Comparison of ENCODE assay signal across 13 cellular contexts in genomic region chr2:55054476-55054875, GRCh38. TPM values are rescaled to one million over a fixed set of nuclear protein-coding genes. Genes with fewer than 3 reads are reported as not detected.
DNase-seq lines count a peak whose midpoint lies in the region; ATAC-seq, FAIRE-seq and TF ChIP-seq lines count a peak whose summit lies in the region.
"Had no signal": no experiment of that assay in that cellular context is flagged by ENCODE, and none has a peak within 500 bp of the region (broad histone marks: within the 10 kb centered on the region; RNA-seq: fewer than 3 reads in every experiment).

No MANE protein-coding gene starts in this region.

- no peak for DNase-seq in GM12891 (ENCODE audit: insufficient read length, low spot score)
- DNase-seq in T-helper 2 cell treated with Interferon-gamma antibody and Interleukin-4, amounts not matched to agents 5 μg/mL and 100 μg/mL, for 36 hours (ENCODE audit: low spot score): peak; percentile 14
- no peak for DNase-seq in KBM-7
- no peak for DNase-seq in body of pancreas
- DNase-seq in HepG2 (ENCODE audit: low spot score): no peak
- DNase-seq: activated gamma-delta T cell treated with Interleukin-2 at 50 U/mL for 16 hours, NCI-H1436 treated with DMSO at 0.1 percent for 48 hours had no signal

- BruUV-seq in HepG2 (replicated peaks; lab: Mats Ljungman, UMichigan): no TSS peak

- in situ Hi-C loops in KBM-7 (cut with MboI; ENCODE audit: low pct_unique_long_range_greater_than_20kb, low sequenced_read_pairs): no loop called here
- in situ Hi-C loops in HepG2 (cut with HindIII; ENCODE audit: extremely low pct_ligation_motif_present, low pct_unique_long_range_greater_than_20kb): no loop called here

- intact Hi-C loops in body of pancreas (cut with DNase I): no loop called here
- intact Hi-C loops in HepG2 (cut with micrococcal nuclease; ENCODE audit: unreplicated experiment): loop anchor here (10.0 kb wide), 1 partner anchor 180 kb away; the partner anchor contains the start of genes CLHC1 and RPS27A

- WGBS in body of pancreas, 2 donors: 82 to 86% methylated on average over 5 of the region's 5 CpGs
- 94% methylated on average over 5 of the region's 5 CpGs for WGBS in HepG2 (ENCODE audit: low lambda C conversion rate)

- H3K36me3 ChIP-seq in body of pancreas (replicated peaks in 1 of 2; ENCODE audit: insufficient read depth in 1 of 2, low read depth in 2 of 2) (no peaks in the 10 kb centered on the region), HepG2 (replicated peaks in 1 of 2; ENCODE audit: control insufficient read depth in 1 of 2, insufficient read depth in 2 of 2, low read length in 2 of 2) (no peaks in the 10 kb centered on the region)

- no peaks in the 10 kb centered on the region for H3K9me3 ChIP-seq in body of pancreas
- H3K9me3 ChIP-seq in HepG2 (ENCODE audit: low read length): no peaks in the 10 kb centered on the region

- peaks cover 3% of the 10 kb centered on the region for H3K79me2 ChIP-seq in HepG2 (ENCODE audit: insufficient read depth, low read length)

- no peak for TF ChIP-seq POLR2A in GM12891 (IDR thresholded peaks at IDR 0.05; ENCODE audit: low read depth, low read length)
- TF ChIP-seq POLR2A in body of pancreas (IDR thresholded peaks at IDR 0.05): no peak
- no peak for TF ChIP-seq POLR2A in HepG2 (IDR thresholded peaks at IDR 0.05; ENCODE audit: insufficient read depth in 1 of 2, low read depth in 2 of 2, low read length in 2 of 2)

- FAIRE-seq in GM12891 (lab: Jason Lieb, UNC) (peak; percentile 86), HepG2 (lab: Jason Lieb, UNC) (no peak)
- FAIRE-seq: H54, islet of Langerhans had no signal

- no peak overlapping the region for H3K4me2 ChIP-seq in HepG2 (ENCODE audit: low read depth, low read length)

- no peak overlapping the region for H3K4me3 ChIP-seq in body of pancreas
- no peak overlapping the region for H3K4me3 ChIP-seq in HepG2 (replicated peaks in 1 of 3; ENCODE audit: insufficient read depth in 1 of 3, low read depth in 2 of 3, low read length in 3 of 3)
- H3K4me3 ChIP-seq: SK-N-MC had no signal

- no peak for TF ChIP-seq RAD21 in HepG2 (CRISPR knock-in tag; IDR thresholded peaks at IDR 0.05)

- peaks cover 10% of the 10 kb centered on the region for H3K4me1 ChIP-seq in body of pancreas
- peaks cover 14% of the 10 kb centered on the region for H3K4me1 ChIP-seq in HepG2 (ENCODE audit: insufficient read depth, low read length)

- POLR2A ChIA-PET in HepG2 (lab: Yijun Ruan, JAX): no interaction called here

- H3K9ac ChIP-seq in HepG2 (ENCODE audit: insufficient read depth, low read depth, low read length): no peak overlapping the region

- peak overlapping the region; percentile 46 for H3K4me3 Mint-ChIP-seq in T-helper 2 cell treated with Interferon-gamma antibody and Interleukin-4, amounts not matched to agents 5 μg/mL and 100 μg/mL, for 36 hours

- no peaks in the 10 kb centered on the region for H4K20me1 ChIP-seq in HepG2 (ENCODE audit: insufficient read depth, low read length)

- no peaks in the 10 kb centered on the region for H3K27me3 Mint-ChIP-seq in T-helper 2 cell treated with Interferon-gamma antibody and Interleukin-4, amounts not matched to agents 5 μg/mL and 100 μg/mL, for 36 hours (ENCODE audit: low read depth)

- peaks cover 31% of the 10 kb centered on the region for H3K4me1 Mint-ChIP-seq in T-helper 2 cell treated with Interferon-gamma antibody and Interleukin-4, amounts not matched to agents 5 μg/mL and 100 μg/mL, for 36 hours (ENCODE audit: low read depth)

- no peak overlapping the region for H3K27ac ChIP-seq in body of pancreas
- no peak overlapping the region for H3K27ac ChIP-seq in HepG2 (ENCODE audit: extremely low read length, insufficient read depth, low read length)
- H3K27ac ChIP-seq: SK-N-MC had no signal

- H3K27me3 ChIP-seq in body of pancreas: no peaks in the 10 kb centered on the region
- H3K27me3 ChIP-seq in HepG2 (ENCODE audit: control insufficient read depth in 1 of 2, insufficient read depth in 2 of 2, low read length in 2 of 2): no peaks in the 10 kb centered on the region; a peak in 1 of 5 replicates

- no peak overlapping the region for H2AFZ ChIP-seq in HepG2 (ENCODE audit: low read length)

- ATAC-seq in GM19395 (IDR thresholded peaks at IDR 0.05; ENCODE audit: unreplicated experiment) (peak; percentile 38), HG03095 (IDR thresholded peaks at IDR 0.05; ENCODE audit: unreplicated experiment) (peak; percentile 35), HG02610 (IDR thresholded peaks at IDR 0.05; ENCODE audit: unreplicated experiment) (no peak), body of pancreas (no peak), HepG2 (no peak)

- TF ChIP-seq EP300 in HepG2 (IDR thresholded peaks at IDR 0.05; ENCODE audit: low read depth in 2 of 2, low read length in 2 of 2) (no peak), HepG2 (CRISPR knock-in tag; IDR thresholded peaks at IDR 0.05; ENCODE audit: borderline replicate concordance) (no peak)

- CTCF ChIA-PET in HepG2 (lab: Yijun Ruan, JAX; ENCODE audit: low intra/inter-chr PET ratio, low total read pairs): no interaction called here

- peak overlapping the region; percentile 21 for H3K27ac Mint-ChIP-seq in T-helper 2 cell treated with Interferon-gamma antibody and Interleukin-4, amounts not matched to agents 5 μg/mL and 100 μg/mL, for 36 hours

- H3K9me3 Mint-ChIP-seq in T-helper 2 cell treated with Interferon-gamma antibody and Interleukin-4, amounts not matched to agents 5 μg/mL and 100 μg/mL, for 36 hours: no peaks in the 10 kb centered on the region

- peaks cover 5% of the 10 kb centered on the region for H3K36me3 Mint-ChIP-seq in T-helper 2 cell treated with Interferon-gamma antibody and Interleukin-4, amounts not matched to agents 5 μg/mL and 100 μg/mL, for 36 hours (ENCODE audit: low read depth)

- TF ChIP-seq CTCF in body of pancreas (IDR thresholded peaks at IDR 0.05) (no peak), HepG2 (CRISPR knock-in tag; IDR thresholded peaks at IDR 0.05) (no peak)

TF ChIP-seq in GM12891, 5 proteins besides CTCF, POLR2A, EP300 and RAD21:
- TF ChIP-seq SPI1 (IDR thresholded peaks at IDR 0.05; ENCODE audit: low read depth, low read length): no peak
- TF ChIP-seq TAF1 (IDR thresholded peaks at IDR 0.05; ENCODE audit: low read depth, low read length): no peak
- TF ChIP-seq PAX5 (IDR thresholded peaks at IDR 0.05; ENCODE audit: insufficient read depth, low read length, severe bottlenecking): peak; percentile 77

TF ChIP-seq in HepG2, 621 proteins besides CTCF, POLR2A, EP300 and RAD21 (continues in another document):
- TF ChIP-seq CSRNP2 (CRISPR knock-in tag; conservative IDR thresholded peaks at IDR 0.05; ENCODE audit: low read depth): no peak
- TF ChIP-seq CBX1 (IDR thresholded peaks at IDR 0.05; ENCODE audit: low read depth): no peak
- TF ChIP-seq ZNF605 (CRISPR knock-in tag; IDR thresholded peaks at IDR 0.05): no peak

RNA-seq across cellular contexts. Expression of gene RTN4, which starts 4.2 kb away (rescaled TPM):
- 85.0 TPM for polyA plus RNA-seq in GM12891 (2012; ENCODE audit: low read depth, missing spikeins)
- total RNA-seq in body of pancreas (100 to 1,000 TPM; 112 to 215 TPM), HepG2 (2016; rRNA removed; fragmentation: Illumina TruSeq; extraction: Trizol) (67.4 and 98.4 TPM in 2 replicates)
- total RNA-seq in HepG2 (2016; cell fraction: cytosol; rRNA removed; fragmentation: Illumina TruSeq; extraction: Trizol; ENCODE audit: low read depth): 113 and 115 TPM in 2 replicates
- 65.4 and 98.8 TPM in 2 replicates for total RNA-seq in HepG2 (2016; cell fraction: insoluble cytoplasmic fraction; rRNA removed; fragmentation: Illumina TruSeq; extraction: Trizol)
- total RNA-seq in HepG2 (2016; cell fraction: membrane; rRNA removed; fragmentation: Illumina TruSeq; extraction: Trizol): 63.8 and 71.5 TPM in 2 replicates
- 135 and 150 TPM in 2 replicates for total RNA-seq in HepG2 (2016; cell fraction: nucleus; rRNA removed; fragmentation: Illumina TruSeq; extraction: Trizol)
- 100 and 133 TPM in 2 replicates for polyA plus RNA-seq in HepG2 (2011; rRNA removed)
- polyA plus RNA-seq in HepG2 (2011; cell fraction: cytosol; rRNA removed): 56.6 and 89.3 TPM in 2 replicates
- 46.6 and 69.0 TPM in 2 replicates for polyA plus RNA-seq in HepG2 (2011; cell fraction: nucleus; rRNA removed)
- 176 and 196 TPM in 2 replicates for polyA plus RNA-seq in HepG2 (2012)
- 25.4 and 26.1 TPM in 2 replicates for polyA plus RNA-seq in HepG2 (2016; cell fraction: cytosol; fragmentation: Illumina TruSeq; extraction: Trizol; ENCODE audit: low read depth)
- polyA plus RNA-seq in HepG2 (2016; cell fraction: insoluble cytoplasmic fraction; fragmentation: Illumina TruSeq; extraction: Trizol; ENCODE audit: low read depth): 104 and 116 TPM in 2 replicates
- 56.9 and 65.1 TPM in 2 replicates for polyA plus RNA-seq in HepG2 (2016; cell fraction: membrane; fragmentation: Illumina TruSeq; extraction: Trizol; ENCODE audit: low read depth)
- polyA plus RNA-seq in HepG2 (2016; cell fraction: nucleus; fragmentation: Illumina TruSeq; extraction: Trizol; ENCODE audit: insufficient read depth, low read depth): 271 and 279 TPM in 2 replicates
- 71.7 and 98.5 TPM in 2 replicates for polyA minus RNA-seq in HepG2 (2011; rRNA and poly(A)+ RNA removed; ENCODE audit: low replicate concordance)
- 85.3 and 110 TPM in 2 replicates for polyA minus RNA-seq in HepG2 (2011; cell fraction: cytosol; rRNA and poly(A)+ RNA removed)
- 103 and 105 TPM in 2 replicates for polyA minus RNA-seq in HepG2 (2011; cell fraction: nucleus; rRNA and poly(A)+ RNA removed)

Comparison
In these comparisons a context has a peak if more than half of its experiments do, and no peak if none do; other contexts are left out.
1. ATAC-seq: peak in GM19395 (single experiment) and HG03095 (single experiment); none in HG02610 (single experiment), body of pancreas (single experiment) and HepG2 (single experiment).